10 cellular contexts compared by ENCODE assay signal in the genomic region with DNA sequence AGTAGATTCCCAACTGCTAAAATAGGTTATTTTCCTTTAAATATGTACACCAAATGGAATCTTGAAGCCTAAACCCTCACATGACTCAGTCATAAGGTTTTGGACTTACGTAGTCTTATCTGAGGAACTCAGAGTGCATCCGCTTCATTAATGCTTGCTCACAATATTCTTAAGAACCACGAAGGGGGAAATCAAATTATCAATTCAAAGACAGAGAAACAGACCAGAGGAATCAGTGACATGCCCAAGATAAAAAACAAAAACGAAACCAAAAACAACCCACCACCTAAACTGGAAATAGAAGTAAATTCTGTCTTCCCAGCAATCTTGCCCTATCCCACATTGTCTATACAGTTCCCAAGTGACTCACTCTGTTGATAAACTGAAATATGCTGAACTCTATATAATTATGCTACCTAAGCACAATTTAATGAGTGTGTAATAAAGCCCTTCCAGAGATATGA.
DNase-seq lines count a peak whose midpoint lies in the region; TF ChIP-seq lines count a peak whose summit lies in the region.
"Had no signal": no experiment of that assay in that cellular context is flagged by ENCODE, and none has a peak within 500 bp of the region (broad histone marks: within the 10 kb centered on the region; RNA-seq: fewer than 3 reads in every experiment).

No MANE protein-coding gene starts in this region.

- peak overlapping the region; percentile 71 for H3K4me2 ChIP-seq in osteoblast (ENCODE audit: insufficient read depth, low read length)

- DNase-seq in Calu3 (no peak), epithelial cell of esophagus (ENCODE audit: low read depth) (peak; percentile 48), osteoblast (ENCODE audit: insufficient read length, low spot score, missing footprints) (peak; percentile 47), NCI-H82 treated with DMSO at 0.1 percent for 48 hours (lab: John Stamatoyannopoulos, UW; ENCODE audit: unreplicated experiment) (no peak), nucleus accumbens (lab: John Stamatoyannopoulos, UW) (no peak), vagina (ENCODE audit: extremely low spot score in 2 of 2) (no peak), 8988T (no peak)
- no peak for DNase-seq in T-helper 2 cell treated with Interferon-gamma antibody and Interleukin-4, amounts not matched to agents 5 μg/mL and 100 μg/mL, for 36 hours (ENCODE audit: low spot score)
- DNase-seq: H9 had no signal

- H3K36me3 ChIP-seq in osteoblast (ENCODE audit: insufficient read depth, low read length) (no peaks in the 10 kb centered on the region), vagina (no peaks in the 10 kb centered on the region)
- H3K36me3 ChIP-seq: cardiac muscle cell had no signal

- no peaks in the 10 kb centered on the region for H3K36me3 Mint-ChIP-seq in Calu3 (ENCODE audit: insufficient read depth, unreplicated experiment)
- peaks cover 6% of the 10 kb centered on the region for H3K36me3 Mint-ChIP-seq in T-helper 2 cell treated with Interferon-gamma antibody and Interleukin-4, amounts not matched to agents 5 μg/mL and 100 μg/mL, for 36 hours (ENCODE audit: low read depth)

- H3K4me3 ChIP-seq in epithelial cell of esophagus (ENCODE audit: low read length) = no peak overlapping the region
- peak overlapping the region; percentile 57 for H3K4me3 ChIP-seq in osteoblast (ENCODE audit: insufficient read depth, low read length)
- no peak overlapping the region for H3K4me3 ChIP-seq in vagina
- H3K4me3 ChIP-seq: cardiac muscle cell had no signal

- peak overlapping the region; percentile 7 for H2AFZ ChIP-seq in osteoblast (ENCODE audit: low read length)

- H3K27me3 Mint-ChIP-seq in Calu3 (ENCODE audit: unreplicated experiment) = no peaks in the 10 kb centered on the region
- H3K27me3 Mint-ChIP-seq in T-helper 2 cell treated with Interferon-gamma antibody and Interleukin-4, amounts not matched to agents 5 μg/mL and 100 μg/mL, for 36 hours (ENCODE audit: low read depth) = no peaks in the 10 kb centered on the region

- H3K4me1 ChIP-seq in osteoblast (ENCODE audit: insufficient read depth, low read length) (peaks cover 27% of the 10 kb centered on the region), vagina (no peaks in the 10 kb centered on the region)

- H3K27me3 ChIP-seq in osteoblast (ENCODE audit: insufficient read depth, low read length) (no peaks in the 10 kb centered on the region), vagina (no peaks in the 10 kb centered on the region)
- H3K27me3 ChIP-seq: cardiac muscle cell had no signal

- H3K79me2 ChIP-seq in osteoblast (ENCODE audit: insufficient read depth, low read length) = no peaks in the 10 kb centered on the region

- H3K27ac Mint-ChIP-seq in Calu3 (ENCODE audit: unreplicated experiment) = no peak overlapping the region
- no peak overlapping the region for H3K27ac Mint-ChIP-seq in T-helper 2 cell treated with Interferon-gamma antibody and Interleukin-4, amounts not matched to agents 5 μg/mL and 100 μg/mL, for 36 hours
- H3K27ac Mint-ChIP-seq: H9 had no signal

- intact Hi-C loops in Calu3 (cut with micrococcal nuclease; ENCODE audit: unreplicated experiment) = no loop called here
- intact Hi-C loops in vagina (cut with DNase I) = no loop called here

- TF ChIP-seq POLR2A in vagina (IDR thresholded peaks at IDR 0.05) = no peak

- H3K27ac ChIP-seq in osteoblast (ENCODE audit: low read depth, low read length) (peak overlapping the region; percentile 81), vagina (no peak overlapping the region)
- H3K27ac ChIP-seq: cardiac muscle cell had no signal

- peak overlapping the region; percentile 53 for H3K4me3 Mint-ChIP-seq in Calu3 (ENCODE audit: low read depth, unreplicated experiment)
- peak overlapping the region; percentile 5 for H3K4me3 Mint-ChIP-seq in T-helper 2 cell treated with Interferon-gamma antibody and Interleukin-4, amounts not matched to agents 5 μg/mL and 100 μg/mL, for 36 hours
- H3K4me3 Mint-ChIP-seq: H9 had no signal

- no peak for TF ChIP-seq CTCF in Calu3 (IDR thresholded peaks at IDR 0.05; ENCODE audit: unreplicated experiment)
- no peak for TF ChIP-seq CTCF in epithelial cell of esophagus (IDR thresholded peaks at IDR 0.05; ENCODE audit: insufficient read depth, low read depth, low read length, missing control alignments)
- no peak for TF ChIP-seq CTCF in osteoblast (IDR thresholded peaks at IDR 0.05; ENCODE audit: extremely low read depth, low read depth, low read length)
- no peak for TF ChIP-seq CTCF in vagina (IDR thresholded peaks at IDR 0.05)

- H3K9me3 ChIP-seq in osteoblast (ENCODE audit: low read depth, low read length) (no peaks in the 10 kb centered on the region), vagina (no peaks in the 10 kb centered on the region)

- CTCF ChIA-PET in Calu3 (lab: Charles Lee) = no interaction called here

- no peaks in the 10 kb centered on the region for H3K4me1 Mint-ChIP-seq in Calu3 (ENCODE audit: low read depth, unreplicated experiment)
- H3K4me1 Mint-ChIP-seq in T-helper 2 cell treated with Interferon-gamma antibody and Interleukin-4, amounts not matched to agents 5 μg/mL and 100 μg/mL, for 36 hours (ENCODE audit: low read depth) = peaks cover 10% of the 10 kb centered on the region
- H3K4me1 Mint-ChIP-seq: H9 had no signal

- H3K9me3 Mint-ChIP-seq in Calu3 (ENCODE audit: low read depth, unreplicated experiment) = no peaks in the 10 kb centered on the region
- H3K9me3 Mint-ChIP-seq in T-helper 2 cell treated with Interferon-gamma antibody and Interleukin-4, amounts not matched to agents 5 μg/mL and 100 μg/mL, for 36 hours = peaks cover 19% of the 10 kb centered on the region
- H3K9me3 Mint-ChIP-seq: H9 had no signal

- no TSS peak for BruUV-seq in Calu3 (replicated peaks; lab: Mats Ljungman, UMichigan)

- no peaks in the 10 kb centered on the region for H4K20me1 ChIP-seq in osteoblast (ENCODE audit: insufficient read depth, low read length)

Comparison
In these comparisons a context has a peak if more than half of its experiments do, and no peak if none do; other contexts are left out.
1. DNase-seq: peak in epithelial cell of esophagus (single experiment) and osteoblast (single experiment); none in Calu3 (single experiment), T-helper 2 cell treated with Interferon-gamma antibody and Interleukin-4, amounts not matched to agents 5 μg/mL and 100 μg/mL, for 36 hours (single experiment), NCI-H82 treated with DMSO at 0.1 percent for 48 hours (single experiment), nucleus accumbens (0 of 56), vagina (0 of 2) and 8988T (single experiment).